ENCODE assay signal across 12 cellular contexts in the genomic region with DNA sequence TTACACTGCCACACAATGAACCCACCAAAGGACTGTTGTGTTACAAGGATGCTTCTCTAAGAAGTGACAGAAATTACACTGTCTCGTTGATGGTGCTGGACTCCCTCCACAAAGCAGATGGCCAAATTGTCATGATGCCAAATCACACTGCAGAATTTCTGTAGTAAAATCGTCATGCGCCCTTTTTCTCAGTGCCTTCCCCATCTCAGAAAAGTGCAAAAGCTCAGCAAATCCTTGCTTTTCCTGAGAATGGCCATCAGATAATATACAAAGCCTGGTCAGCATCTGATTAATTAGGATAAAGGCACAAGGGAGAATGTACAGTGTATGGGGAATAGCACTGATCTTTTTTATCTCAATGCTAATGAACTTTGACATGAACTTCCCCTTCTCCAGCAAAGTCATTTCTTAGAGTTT.
DNase-seq lines count a peak whose midpoint lies in the region; ATAC-seq and TF ChIP-seq lines count a peak whose summit lies in the region.
"Had no signal": no experiment of that assay in that cellular context is flagged by ENCODE, and none has a peak within 500 bp of the region (broad histone marks: within the 10 kb centered on the region; RNA-seq: fewer than 3 reads in every experiment).

No MANE protein-coding gene starts in this region.

- TF ChIP-seq POLR2A in thyroid gland (IDR thresholded peaks at IDR 0.05): no peak

- intact Hi-C loops in sciatic nerve (cut with DNase I): no loop called here
- intact Hi-C loops in thyroid gland (cut with DNase I): no loop called here

- no peaks in the 10 kb centered on the region for H3K27me3 ChIP-seq in thyroid gland
- H3K27me3 ChIP-seq: colonic mucosa had no signal

- no peak for TF ChIP-seq CTCF in thyroid gland (IDR thresholded peaks at IDR 0.05)

- peaks cover 13 to 21% of the 10 kb centered on the region in 2 donors for H3K4me1 ChIP-seq in thyroid gland
- H3K4me1 ChIP-seq: colonic mucosa had no signal

- no peaks in the 10 kb centered on the region for H3K9me3 ChIP-seq in thyroid gland
- H3K9me3 ChIP-seq: colonic mucosa had no signal

- no peak overlapping the region for H3K4me3 ChIP-seq in thyroid gland (replicated peaks in 1 of 3)
- H3K4me3 ChIP-seq: colonic mucosa had no signal

- H3K27ac ChIP-seq in thyroid gland: no peak overlapping the region
- H3K27ac ChIP-seq: colonic mucosa had no signal

- no peaks in the 10 kb centered on the region for H3K36me3 ChIP-seq in thyroid gland
- H3K36me3 ChIP-seq: colonic mucosa had no signal

- ATAC-seq in sciatic nerve: peak; percentile 61
- no peak for ATAC-seq in HG03520 (IDR thresholded peaks at IDR 0.05; ENCODE audit: unreplicated experiment)
- ATAC-seq: activated naive CD4-positive, alpha-beta T cell treated with anti-CD3 and anti-CD28 coated beads, Interleukin-2, amount 50 U/mL, for 72 hours had no signal

- 34 to 69% methylated on average over 3 of the region's 3 CpGs for WGBS in thyroid gland, 2 donors

- peak; percentile 12 for DNase-seq in NCI-H2196 (lab: John Stamatoyannopoulos, UW; ENCODE audit: unreplicated experiment)
- no peak for DNase-seq in NCI-H2196 treated with DMSO at 0.1 percent for 48 hours (lab: John Stamatoyannopoulos, UW; ENCODE audit: unreplicated experiment)
- peak; percentile 42 for DNase-seq in NCI-H1694 treated with DMSO at 0.1 percent for 48 hours (lab: John Stamatoyannopoulos, UW)
- peak; percentile 85 for DNase-seq in cerebellar cortex (ENCODE audit: low spot score)
- no peak for DNase-seq in sciatic nerve (ENCODE audit: low spot score)
- no peak for DNase-seq in RKO (ENCODE audit: low spot score)
- DNase-seq in thyroid gland: no peak
- DNase-seq: EL, occipital lobe had no signal

Comparison
In these comparisons a context has a peak if more than half of its experiments do, and no peak if none do; other contexts are left out.
1. DNase-seq: peak in NCI-H2196 (single experiment), NCI-H1694 treated with DMSO at 0.1 percent for 48 hours (single experiment) and cerebellar cortex (single experiment); none in NCI-H2196 treated with DMSO at 0.1 percent for 48 hours (single experiment), sciatic nerve (single experiment), RKO (single experiment) and thyroid gland (0 of 2).